In genomic region chr12:31403099-31403607, GRCh38 we compare ENCODE assay signal across 8 cellular contexts.
A peak's percentile ranks its signal among the peaks of the same experiment; 100 is the strongest.
DNase-seq lines count a peak whose midpoint lies in the region; FAIRE-seq and TF ChIP-seq lines count a peak whose summit lies in the region.
"Not testable (repeated sequence)": the region's sequence is repeated elsewhere in the genome, so short reads cannot be mapped to it uniquely, and the experiment has no call there.

No MANE protein-coding gene starts in this region.

- 10 to 13% (median 11%) methylated on average over 7 of the region's 7 CpGs for WGBS in stomach, 5 donors

- not testable (repeated sequence) for TF ChIP-seq EP300 in stomach (IDR thresholded peaks at IDR 0.05)

- H2AFZ ChIP-seq in KMS-11 (ENCODE audit: low read depth): peak overlapping the region; percentile 52; the same call in 1 of the 2 replicates
- H2AFZ ChIP-seq in OCI-LY3 (ENCODE audit: low read depth, low read length): not testable (repeated sequence)

- H4K20me1 ChIP-seq in KMS-11 (ENCODE audit: insufficient read depth); OCI-LY3 (ENCODE audit: insufficient read depth, low read length): not testable (repeated sequence)

- TF ChIP-seq POLR2A in stomach (IDR thresholded peaks at IDR 0.05): not testable (repeated sequence)

- FAIRE-seq in G401.6 (lab: Jason Lieb, UNC): peak; percentile 96

- H3K4me1 ChIP-seq in KMS-11 (ENCODE audit: low read depth, poor library complexity, severe bottlenecking): peaks cover 57% of the 10 kb centered on the region
- peaks cover 19% of the 10 kb centered on the region for H3K4me1 ChIP-seq in OCI-LY3 (ENCODE audit: low read length)
- H3K4me1 ChIP-seq in stomach: not testable (repeated sequence)

- H3K9ac ChIP-seq in KMS-11: peak overlapping the region; percentile 12; the same call in 1 of the 2 replicates
- not testable (repeated sequence) for H3K9ac ChIP-seq in OCI-LY3 (ENCODE audit: low read length)

- not testable (repeated sequence) for H3K79me2 ChIP-seq in KMS-11 (ENCODE audit: insufficient read depth, low read depth); OCI-LY3 (ENCODE audit: low read length)

- H3K4me2 ChIP-seq in KMS-11: peak overlapping the region; percentile 34; the same call in 1 of the 2 replicates
- peak overlapping the region; percentile 41 for H3K4me2 ChIP-seq in OCI-LY3 (ENCODE audit: low read length)

- H3K27me3 ChIP-seq in KMS-11 (ENCODE audit: insufficient read depth, low read depth); OCI-LY3 (ENCODE audit: low read depth, low read length); stomach: not testable (repeated sequence)

- intact Hi-C loops in stomach (cut with DNase I; ENCODE audit: low total_unique reads): not testable (repeated sequence)

- not testable (repeated sequence) for H3K9me3 ChIP-seq in OCI-LY3 (ENCODE audit: insufficient read depth, low read length); stomach

- H3K27ac ChIP-seq in KMS-11; OCI-LY3 (ENCODE audit: low read length); stomach: not testable (repeated sequence)

- H3K36me3 ChIP-seq in KMS-11 (ENCODE audit: insufficient read depth); OCI-LY3 (replicated peaks; ENCODE audit: low read depth, low read length): not testable (repeated sequence)
- H3K36me3 ChIP-seq in stomach: peaks cover 0 to 46% (median 21%) of the 10 kb centered on the region in 4 donors

- TF ChIP-seq CTCF in KMS-11 (conservative IDR thresholded peaks at IDR 0.05; ENCODE audit: low read depth, low read length) (peak; percentile 86), OCI-LY3 (IDR thresholded peaks at IDR 0.05; ENCODE audit: low read depth, low read length) (peak; percentile 86), epithelial cell of esophagus (IDR thresholded peaks at IDR 0.05; ENCODE audit: insufficient read depth, low read depth, low read length, missing control alignments) (peak; percentile 97), stomach (IDR thresholded peaks at IDR 0.05) (peak in 5 of 7 experiments; percentile 75 to 91 (median 82))

- DNase-seq in GOT3 (lab: John Stamatoyannopoulos, UW) (peak; percentile 39), activated T-cell treated with anti-CD3 and anti-CD28 coated beads for 1 hour (ENCODE audit: low read depth) (peak; percentile 15), epithelial cell of esophagus (ENCODE audit: low read depth) (peak; percentile 90), mucosa of gallbladder (ENCODE audit: low spot score) (peak; percentile 70), stomach (peak; percentile 49)

- H3K4me3 ChIP-seq in KMS-11 (IDR thresholded peaks at IDR 0.05; ENCODE audit: insufficient read depth, low read depth, low read length); OCI-LY3 (ENCODE audit: low read length); epithelial cell of esophagus (ENCODE audit: low read length); stomach: not testable (repeated sequence)

Comparison
In these comparisons a context has a peak if more than half of its experiments do, and no peak if none do; other contexts are left out.
1. DNase-seq: peak in every context shown above with its lines; median percentile 90 in epithelial cell of esophagus; 70 in mucosa of gallbladder; 49 in stomach; 39 in GOT3; 15 in activated T-cell treated with anti-CD3 and anti-CD28 coated beads for 1 hour.